ENCODE assay signal across 9 cellular contexts in the genomic region with DNA sequence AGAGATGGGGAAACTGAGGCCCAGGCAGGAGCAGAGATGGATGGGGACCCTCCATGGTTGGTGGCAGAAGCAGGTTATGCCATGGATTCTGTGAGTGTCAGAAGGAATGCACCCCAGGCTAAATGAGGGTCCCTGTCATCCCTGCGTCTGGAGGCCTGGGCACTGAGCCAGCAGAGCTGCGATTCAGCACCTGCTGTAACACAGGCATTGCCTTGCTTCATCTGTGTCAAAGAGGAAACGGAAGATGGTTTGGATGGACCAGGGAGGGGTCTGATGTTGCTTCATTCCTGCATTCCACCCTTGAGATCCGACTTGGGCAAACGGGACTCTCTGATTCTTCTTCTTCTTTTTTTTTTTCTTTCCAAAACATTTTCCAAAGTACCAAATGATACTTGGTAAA. TPM values are rescaled to one million over a fixed set of nuclear protein-coding genes. Genes with fewer than 3 reads are reported as not detected.
A peak's percentile ranks its signal among the peaks of the same experiment; 100 is the strongest.
DNase-seq lines count a peak whose midpoint lies in the region; ATAC-seq lines count a peak whose summit lies in the region.
"Had no signal": no experiment of that assay in that cellular context is flagged by ENCODE, and none has a peak within 500 bp of the region (broad histone marks: within the 10 kb centered on the region; RNA-seq: fewer than 3 reads in every experiment).

No MANE protein-coding gene starts in this region.

- no peak overlapping the region for H3K9ac ChIP-seq in subcutaneous abdominal adipose tissue (ENCODE audit: low read length in 5 of 5)

- H3K27ac ChIP-seq in epithelial cell of prostate (peak overlapping the region; percentile 46), subcutaneous abdominal adipose tissue (ENCODE audit: low read depth, low read length) (no peak overlapping the region)

- no peak for ATAC-seq in HG03460 (IDR thresholded peaks at IDR 0.05; ENCODE audit: unreplicated experiment)

- H3K4me1 ChIP-seq in subcutaneous abdominal adipose tissue (ENCODE audit: control insufficient read depth in 5 of 5, insufficient read depth in 5 of 5, low read length in 5 of 5), result peaks cover 0 to 28% (median 20%) of the 10 kb centered on the region in 5 donors

- no peaks in the 10 kb centered on the region for H3K27me3 ChIP-seq in subcutaneous abdominal adipose tissue (ENCODE audit: control insufficient read depth in 5 of 5, insufficient read depth in 4 of 5, low read length in 5 of 5)

- DNase-seq in NCI-H1417 (lab: John Stamatoyannopoulos, UW) (peak in 2 of 3 experiments; percentile 5 to 35), NCI-H1417 treated with DMSO at 0.1 percent for 48 hours (lab: John Stamatoyannopoulos, UW) (no peak), NCI-H69 (lab: John Stamatoyannopoulos, UW) (peak; percentile 72), epithelial cell of prostate (ENCODE audit: low read depth, low spot score) (no peak), cerebellar nuclear complex (lab: John Stamatoyannopoulos, UW) (no peak), H4 (ENCODE audit: low spot score) (no peak)
- DNase-seq: 8988T had no signal

- peaks cover 0 to 3% (median 0%) of the 10 kb centered on the region in 5 donors for H3K9me3 ChIP-seq in subcutaneous abdominal adipose tissue (ENCODE audit: control insufficient read depth in 5 of 5, low read length in 5 of 5)

- H3K36me3 ChIP-seq in subcutaneous abdominal adipose tissue (ENCODE audit: control insufficient read depth in 5 of 5, insufficient read depth in 5 of 5, low read length in 5 of 5), result no peaks in the 10 kb centered on the region

- H3K4me3 ChIP-seq in subcutaneous abdominal adipose tissue (ENCODE audit: low read depth in 1 of 5, low read length in 5 of 5), result peak overlapping the region; percentile 23 to 68 (median 51)

RNA-seq across cellular contexts. Expression of a gene that starts 1.2 kb away (rescaled TPM):
- total RNA-seq in H4 (2014; rRNA removed; shearing (Covaris generic)), result 0.04 TPM in 1 of 2 replicates, not detected in the other

RNA-seq across cellular contexts. Expression of a gene that starts 21.2 kb away (rescaled TPM):
- total RNA-seq in H4 (2014; rRNA removed; shearing (Covaris generic)), result 0.08 TPM in 1 of 2 replicates, not detected in the other

RNA-seq across cellular contexts. Expression of a gene that starts 36.1 kb away (rescaled TPM):
- total RNA-seq in H4 (2014; rRNA removed; shearing (Covaris generic)), result 5.7 and 7.2 TPM in 2 replicates

RNA-seq across cellular contexts. Expression of a gene that starts 38.3 kb away (rescaled TPM):
- total RNA-seq in H4 (2014; rRNA removed; shearing (Covaris generic)), result 7.3 and 8.0 TPM in 2 replicates

RNA-seq across cellular contexts. Expression of a gene that starts 54.5 kb away (rescaled TPM):
- 3.4 and 3.6 TPM in 2 replicates for total RNA-seq in H4 (2014; rRNA removed; shearing (Covaris generic))

Comparison
In these comparisons a context has a peak if more than half of its experiments do, and no peak if none do; other contexts are left out.
1. DNase-seq: peak in NCI-H1417 (2 of 3) and NCI-H69 (single experiment); none in NCI-H1417 treated with DMSO at 0.1 percent for 48 hours (single experiment), epithelial cell of prostate (single experiment), cerebellar nuclear complex (0 of 2) and H4 (single experiment).